ENCODE assay signal across 18 cellular contexts in the genomic region with DNA sequence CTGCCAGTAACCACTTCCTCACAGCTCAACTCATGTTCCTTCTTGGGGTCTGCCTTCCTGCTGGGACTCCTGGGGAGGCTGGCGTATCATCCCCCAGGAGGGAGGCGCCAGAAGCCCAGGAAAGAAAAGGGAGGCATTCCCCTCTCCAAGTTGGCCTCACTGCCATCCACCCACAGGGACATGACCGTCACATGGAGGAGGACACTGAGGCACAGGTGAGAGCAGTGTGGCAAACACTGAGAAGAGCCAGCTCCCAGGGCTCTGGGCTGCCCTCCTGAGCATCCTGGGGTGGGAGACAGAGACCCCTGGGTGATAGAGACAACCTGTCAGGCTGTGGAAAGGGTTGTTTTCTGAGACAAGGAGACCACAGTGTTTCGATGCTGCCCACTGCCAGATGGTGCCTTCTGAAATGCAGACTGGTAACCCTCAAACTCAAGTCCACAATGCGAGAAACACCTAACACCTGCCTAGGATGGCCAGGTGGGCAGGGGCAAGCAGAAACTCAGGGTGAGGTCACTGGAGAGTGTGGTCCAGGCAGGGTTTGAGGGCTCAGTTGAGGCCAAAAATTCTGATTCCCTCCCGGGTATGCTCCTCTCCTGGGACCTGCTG.
"Had no signal": no experiment of that assay in that cellular context is flagged by ENCODE, and none has a peak within 500 bp of the region (broad histone marks: within the 10 kb centered on the region; RNA-seq: fewer than 3 reads in every experiment).

No MANE protein-coding gene starts in this region.

- H3K4me3 ChIP-seq: esophagus squamous epithelium, gastrocnemius medialis, heart right ventricle, left lung, lower lobe of right lung had no signal

- H3K4me1 ChIP-seq: esophagus squamous epithelium, gastrocnemius medialis, heart right ventricle, left lung, lower lobe of right lung had no signal

- H3K27ac ChIP-seq: esophagus squamous epithelium, gastrocnemius medialis, heart right ventricle, left lung, lower lobe of right lung had no signal

- H3K9me3 ChIP-seq: esophagus squamous epithelium, gastrocnemius medialis, lower lobe of right lung had no signal

- DNase-seq: cortex of kidney; effector CD8-positive, alpha-beta T cell; effector memory CD8-positive, alpha-beta T cell; endodermal cell; esophagus squamous epithelium; foreskin fibroblast; foreskin melanocyte; gastrocnemius medialis; glutamatergic neuron; heart right ventricle; hippocampal formation; left cardiac atrium; left lung; left ventricle myocardium superior; lower lobe of right lung; mesenchymal stem cell; midbrain; naive B cell had no signal

- H3K36me3 ChIP-seq: esophagus squamous epithelium, gastrocnemius medialis, heart right ventricle, left lung, lower lobe of right lung had no signal

- H3K27me3 ChIP-seq: esophagus squamous epithelium, gastrocnemius medialis, left lung had no signal
